24 cellular contexts compared by ENCODE assay signal in the genomic region with DNA sequence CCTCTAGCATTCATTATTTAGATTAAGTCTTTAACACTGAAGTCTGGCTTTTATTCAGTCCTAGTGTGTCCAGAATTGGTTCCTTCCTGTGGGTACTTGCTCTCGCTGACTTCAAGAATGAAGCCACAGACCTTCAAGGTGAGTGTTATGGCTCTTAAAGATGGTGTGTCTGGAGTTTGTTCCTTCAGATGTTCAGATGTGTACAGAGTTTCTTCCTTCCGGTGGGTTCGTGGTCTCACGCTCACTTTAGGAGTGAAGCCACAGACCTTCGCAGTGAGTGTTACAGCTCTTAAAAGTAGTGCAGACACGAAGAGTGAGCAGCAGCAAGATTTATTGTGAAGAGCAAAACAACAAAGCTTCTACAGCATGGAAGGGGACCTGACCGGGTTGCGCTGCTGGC.
DNase-seq lines count a peak whose midpoint lies in the region; ATAC-seq, FAIRE-seq and TF ChIP-seq lines count a peak whose summit lies in the region.
"Had no signal": no experiment of that assay in that cellular context is flagged by ENCODE, and none has a peak within 500 bp of the region (broad histone marks: within the 10 kb centered on the region; RNA-seq: fewer than 3 reads in every experiment).

No MANE protein-coding gene starts in this region.

- ATAC-seq in DND-41 (ENCODE audit: insufficient read depth, low read depth) (no peak), GM12878 (peak; percentile 51), HG02759 (IDR thresholded peaks at IDR 0.05; ENCODE audit: unreplicated experiment) (no peak)

- FAIRE-seq in GM12878 (lab: Jason Lieb, UNC) = no peak
- FAIRE-seq: A204.1, G401.6, GM12892, GM18507 had no signal

- no peak for TF ChIP-seq RAD21 in GM12878 (IDR thresholded peaks at IDR 0.05; ENCODE audit: insufficient read depth, low read depth, low read length)

- SMC1A ChIA-PET in GM12878 (lab: Charles Lee; ENCODE audit: uncharacterized antibody, unreplicated experiment) = interaction anchor here (0.7 to 3.1 kb wide), 10 partner anchors 9 to 140 kb away, joined by 3 to 15 read pairs (median 3); no protein-coding TSS in a partner anchor

- peak; percentile 11 for DNase-seq in DND-41
- DNase-seq in Jurkat, Clone E6-1 (ENCODE audit: low read depth, low spot score) = peak; percentile 78
- DNase-seq in GM12878 (ENCODE audit: low read depth, low spot score) = no peak
- DNase-seq in NCI-H526 (lab: John Stamatoyannopoulos, UW) = no peak
- DNase-seq in breast epithelium (ENCODE audit: low spot score in 2 of 2) = no peak
- DNase-seq: 8988T; ACHN; BE2C; C1 segment of cervical spinal cord; CD4-positive, alpha-beta memory T cell; CD4-positive, CD25-positive, alpha-beta regulatory T cell; CD8-positive, alpha-beta memory T cell; COR-L47; DMS 273 treated with DMSO at 0.1 percent for 48 hours; DMS153; DMS53; DMS79; GF-D8 had no signal

- no peak overlapping the region for H3K4me3 ChIP-seq in DND-41 (ENCODE audit: low read depth in 1 of 2, low read length in 2 of 2)
- no peak overlapping the region for H3K4me3 ChIP-seq in Jurkat, Clone E6-1 (ENCODE audit: low read length)
- no peak overlapping the region for H3K4me3 ChIP-seq in GM12878
- H3K4me3 ChIP-seq in breast epithelium = no peak overlapping the region
- H3K4me3 ChIP-seq: BLaER1 had no signal

- TF ChIP-seq POLR2A in GM12878 (IDR thresholded peaks at IDR 0.05; ENCODE audit: low read depth, low read length) = no peak
- TF ChIP-seq POLR2A in breast epithelium (IDR thresholded peaks at IDR 0.05) = no peak

- no peaks in the 10 kb centered on the region for H4K20me1 ChIP-seq in DND-41 (ENCODE audit: insufficient read depth, low read length)
- H4K20me1 ChIP-seq in GM12878 (ENCODE audit: control insufficient read depth, insufficient read depth) = no peaks in the 10 kb centered on the region
- H4K20me1 ChIP-seq: BLaER1 had no signal

- no peak overlapping the region for H3K27ac ChIP-seq in DND-41 (ENCODE audit: low read length)
- no peak overlapping the region for H3K27ac ChIP-seq in GM12878 (ENCODE audit: control insufficient read depth, insufficient read depth)
- H3K27ac ChIP-seq in breast epithelium = no peak overlapping the region
- H3K27ac ChIP-seq: BLaER1 had no signal

- intact Hi-C loops in GM12878 (cut with micrococcal nuclease; ENCODE audit: unreplicated experiment) (loop anchor here (5.0 kb wide), 1 partner anchor 141 kb away; no protein-coding TSS in a partner anchor), breast epithelium (cut with DNase I; ENCODE audit: low total_unique reads) (no loop called here)

- WGBS in GM12878 (ENCODE audit: insufficient coverage, insufficient replicate concordance, low lambda C conversion rate, missing lambda C conversion rate) = 52% methylated on average over 8 of the region's 8 CpGs

- no peaks in the 10 kb centered on the region for H3K27me3 ChIP-seq in DND-41 (ENCODE audit: insufficient read depth, low read length, poor library complexity)
- no peaks in the 10 kb centered on the region for H3K27me3 ChIP-seq in GM12878 (replicated peaks in 1 of 2; ENCODE audit: control insufficient read depth in 2 of 2, insufficient read depth in 2 of 2, low read length in 1 of 2)
- H3K27me3 ChIP-seq in breast epithelium = no peaks in the 10 kb centered on the region
- H3K27me3 ChIP-seq: BE2C, BLaER1 had no signal

- H3K9me3 ChIP-seq in DND-41 (ENCODE audit: insufficient read depth, low read length, severe bottlenecking) (no peaks in the 10 kb centered on the region), GM12878 (replicated peaks; ENCODE audit: control insufficient read depth, insufficient read depth, low read length) (no peaks in the 10 kb centered on the region), breast epithelium (no peaks in the 10 kb centered on the region)
- H3K9me3 ChIP-seq: BE2C, BLaER1 had no signal

- RAD21 ChIA-PET in GM12878 (lab: Charles Lee; ENCODE audit: unreplicated experiment) = interaction anchor here (0.7 to 2.8 kb wide), 5 partner anchors 9 to 138 kb away, joined by 3 to 17 read pairs (median 5); no protein-coding TSS in a partner anchor

- H2AFZ ChIP-seq in DND-41 (ENCODE audit: low read depth, low read length) (no peak overlapping the region), GM12878 (ENCODE audit: control insufficient read depth, low read depth, low read length) (no peak overlapping the region)

- H3K9ac ChIP-seq in DND-41 (ENCODE audit: low read depth, low read length) (no peak overlapping the region), GM12878 (ENCODE audit: control insufficient read depth, insufficient read depth, low read length) (no peak overlapping the region)
- H3K9ac ChIP-seq: BLaER1 had no signal

- no peak for TF ChIP-seq CTCF in DND-41 (IDR thresholded peaks at IDR 0.05; ENCODE audit: borderline replicate concordance, extremely low read depth, low read length, poor library complexity, severe bottlenecking)
- TF ChIP-seq CTCF in GM12878 (IDR thresholded peaks at IDR 0.05 in 2 of 3, conservative IDR thresholded peaks at IDR 0.05 in 1 of 3; ENCODE audit: control insufficient read depth in 2 of 3, extremely low read depth in 1 of 3, insufficient read depth in 1 of 3, low read depth in 3 of 3, low read length in 3 of 3) = no peak
- no peak for TF ChIP-seq CTCF in breast epithelium (IDR thresholded peaks at IDR 0.05)

- no peaks in the 10 kb centered on the region for H3K79me2 ChIP-seq in DND-41 (ENCODE audit: insufficient read depth, low read length)
- H3K79me2 ChIP-seq in GM12878 (ENCODE audit: control insufficient read depth, insufficient read depth, low read length) = no peaks in the 10 kb centered on the region

- no peaks in the 10 kb centered on the region for H3K36me3 ChIP-seq in DND-41 (ENCODE audit: insufficient read depth, low read length)
- H3K36me3 ChIP-seq in GM12878 (ENCODE audit: control insufficient read depth in 2 of 2, insufficient read depth in 2 of 2, low read length in 1 of 2) = no peaks in the 10 kb centered on the region
- no peaks in the 10 kb centered on the region for H3K36me3 ChIP-seq in breast epithelium
- H3K36me3 ChIP-seq: BE2C, BLaER1 had no signal

- H3K4me2 ChIP-seq in DND-41 (ENCODE audit: insufficient read depth, low read length) (no peak overlapping the region), GM12878 (ENCODE audit: control insufficient read depth, insufficient read depth) (no peak overlapping the region)
- H3K4me2 ChIP-seq: BLaER1 had no signal

- POLR2A ChIA-PET in GM12878 (lab: Charles Lee) = no interaction called here

- in situ Hi-C loops in GM12878 (cut with MboI) = no loop called here

- BruUV-seq in GM12878 (replicated peaks; lab: Mats Ljungman, UMichigan) = no TSS peak

- CTCF ChIA-PET in GM12878 (lab: Yijun Ruan, JAX) = interaction anchor here (1.1 to 10.5 kb wide), 3 partner anchors 12 to 36 kb away, joined by 3 to 51 read pairs (median 4); no protein-coding TSS in a partner anchor

- peak in 1 of 2 experiments; percentile 57; a peak in 1 of 4 replicates for TF ChIP-seq EP300 in GM12878 (IDR thresholded peaks at IDR 0.05; ENCODE audit: borderline replicate concordance in 1 of 2, control insufficient read depth in 1 of 2, low read depth in 2 of 2, low read length in 2 of 2)

- H3K4me1 ChIP-seq in DND-41 (ENCODE audit: insufficient read depth, low read length) (no peaks in the 10 kb centered on the region), GM12878 (ENCODE audit: control insufficient read depth, insufficient read depth, low read length) (no peaks in the 10 kb centered on the region), breast epithelium (no peaks in the 10 kb centered on the region)
- H3K4me1 ChIP-seq: BE2C, BLaER1 had no signal

TF ChIP-seq in GM12878, 131 proteins besides CTCF, POLR2A, EP300 and RAD21 (continues in another document):
- TF ChIP-seq, protein P1, sequence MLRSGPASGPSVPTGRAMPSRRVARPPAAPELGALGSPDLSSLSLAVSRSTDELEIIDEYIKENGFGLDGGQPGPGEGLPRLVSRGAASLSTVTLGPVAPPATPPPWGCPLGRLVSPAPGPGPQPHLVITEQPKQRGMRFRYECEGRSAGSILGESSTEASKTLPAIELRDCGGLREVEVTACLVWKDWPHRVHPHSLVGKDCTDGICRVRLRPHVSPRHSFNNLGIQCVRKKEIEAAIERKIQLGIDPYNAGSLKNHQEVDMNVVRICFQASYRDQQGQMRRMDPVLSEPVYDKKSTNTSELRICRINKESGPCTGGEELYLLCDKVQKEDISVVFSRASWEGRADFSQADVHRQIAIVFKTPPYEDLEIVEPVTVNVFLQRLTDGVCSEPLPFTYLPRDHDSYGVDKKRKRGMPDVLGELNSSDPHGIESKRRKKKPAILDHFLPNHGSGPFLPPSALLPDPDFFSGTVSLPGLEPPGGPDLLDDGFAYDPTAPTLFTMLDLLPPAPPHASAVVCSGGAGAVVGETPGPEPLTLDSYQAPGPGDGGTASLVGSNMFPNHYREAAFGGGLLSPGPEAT (IDR thresholded peaks at IDR 0.05; ENCODE audit: low read depth) = no peak
- no peak for TF ChIP-seq KDM1A (IDR thresholded peaks at IDR 0.05; ENCODE audit: borderline replicate concordance)
- no peak for TF ChIP-seq SREBF2 (IDR thresholded peaks at IDR 0.05; ENCODE audit: low read length)
- TF ChIP-seq STAT3 (IDR thresholded peaks at IDR 0.05; ENCODE audit: low read depth, low read length) = no peak
- TF ChIP-seq NBN (IDR thresholded peaks at IDR 0.05) = 0 out of 2 replicates have a peak, but pooled peaks have one; percentile 11
- no peak for TF ChIP-seq FOXM1 (IDR thresholded peaks at IDR 0.05; ENCODE audit: low read depth, low read length)
- 0 out of 2 replicates have a peak, but pooled peaks have one; percentile 9 for TF ChIP-seq ATF7 (IDR thresholded peaks at IDR 0.05; ENCODE audit: low read depth)
- TF ChIP-seq HDGF (IDR thresholded peaks at IDR 0.05) = no peak
- no peak for TF ChIP-seq IRF4 (IDR thresholded peaks at IDR 0.05; ENCODE audit: low read depth, low read length)
- TF ChIP-seq NRF1 (conservative IDR thresholded peaks at IDR 0.05; ENCODE audit: low read depth, low read length) = no peak
- TF ChIP-seq MTA2 (IDR thresholded peaks at IDR 0.05; ENCODE audit: low read depth) = peak; percentile 36; the same call in 1 of the 2 replicates
- no peak for TF ChIP-seq NFIC (IDR thresholded peaks at IDR 0.05; ENCODE audit: low read depth, low read length)
- TF ChIP-seq BHLHE40 (IDR thresholded peaks at IDR 0.05; ENCODE audit: borderline replicate concordance in 1 of 2, low read depth in 2 of 2, low read length in 1 of 2) = peak in 1 of 2 experiments; percentile 44; a peak in 1 of 4 replicates

Comparison
In these comparisons a context has a peak if more than half of its experiments do, and no peak if none do; other contexts are left out.
1. DNase-seq: peak in DND-41 (single experiment) and Jurkat, Clone E6-1 (single experiment); none in GM12878 (single experiment), NCI-H526 (0 of 2) and breast epithelium (0 of 2).